ENCODE assay signal across 8 cellular contexts in genomic region chr1:231419738-231420298, GRCh38. TPM values are rescaled to one million over a fixed set of nuclear protein-coding genes. Genes with fewer than 3 reads are reported as not detected.
DNase-seq lines count a peak whose midpoint lies in the region; ATAC-seq, FAIRE-seq and TF ChIP-seq lines count a peak whose summit lies in the region.

No MANE protein-coding gene starts in this region.

- no peak for DNase-seq in activated T-cell treated with anti-CD3 and anti-CD28 coated beads, Interleukin-2, amount 50 U/mL, for 24 hours
- DNase-seq in activated T-cell treated with anti-CD3 and anti-CD28 coated beads, Interleukin-2, amount 50 U/mL, for 1 hour, result no peak
- DNase-seq in activated naive CD8-positive, alpha-beta T cell treated with anti-CD3 and anti-CD28 coated beads for 36 hours, result no peak
- DNase-seq in HepG2 (ENCODE audit: low spot score) (no peak), tibial nerve (ENCODE audit: low spot score in 2 of 2) (no peak), ACHN (no peak), occipital lobe (lab: John Stamatoyannopoulos, UW) (no peak)

- H3K9me3 Mint-ChIP-seq in activated T-cell treated with anti-CD3 and anti-CD28 coated beads, Interleukin-2, amount 50 U/mL, for 24 hours, result no peaks in the 10 kb centered on the region
- H3K9me3 Mint-ChIP-seq in activated naive CD8-positive, alpha-beta T cell treated with anti-CD3 and anti-CD28 coated beads for 36 hours, result no peaks in the 10 kb centered on the region

- peak overlapping the region; percentile 87 for H3K9ac ChIP-seq in HepG2 (ENCODE audit: insufficient read depth, low read depth, low read length)

- peaks cover 38% of the 10 kb centered on the region for H3K36me3 Mint-ChIP-seq in activated T-cell treated with anti-CD3 and anti-CD28 coated beads, Interleukin-2, amount 50 U/mL, for 24 hours (ENCODE audit: low read depth)
- H3K36me3 Mint-ChIP-seq in activated naive CD8-positive, alpha-beta T cell treated with anti-CD3 and anti-CD28 coated beads for 36 hours, result peaks cover 29% of the 10 kb centered on the region

- peaks cover 69% of the 10 kb centered on the region for H3K79me2 ChIP-seq in HepG2 (ENCODE audit: insufficient read depth, low read length)

- TF ChIP-seq RAD21 in HepG2 (CRISPR knock-in tag; IDR thresholded peaks at IDR 0.05), result no peak

- H3K4me1 ChIP-seq in HepG2 (ENCODE audit: insufficient read depth, low read length) (peaks cover 36% of the 10 kb centered on the region), tibial nerve (peaks cover 0 to 71% (median 30%) of the 10 kb centered on the region in 4 donors)

- in situ Hi-C loops in HepG2 (cut with HindIII; ENCODE audit: extremely low pct_ligation_motif_present, low pct_unique_long_range_greater_than_20kb), result loop anchor here (10.0 kb wide), 1 partner anchor 115 kb away; no protein-coding TSS in a partner anchor
- in situ Hi-C loops in ACHN (cut with HindIII; ENCODE audit: low pct_ligation_motif_present, low pct_unique_long_range_greater_than_20kb, low sequenced_read_pairs), result no loop called here

- H2AFZ ChIP-seq in HepG2 (ENCODE audit: low read length), result no peak overlapping the region

- TF ChIP-seq CTCF in HepG2 (CRISPR knock-in tag; IDR thresholded peaks at IDR 0.05), result no peak
- TF ChIP-seq CTCF in tibial nerve (IDR thresholded peaks at IDR 0.05), result no peak

- H3K9me3 ChIP-seq in HepG2 (ENCODE audit: low read length) (no peaks in the 10 kb centered on the region), tibial nerve (no peaks in the 10 kb centered on the region)

- peaks cover 63% of the 10 kb centered on the region for H4K20me1 ChIP-seq in HepG2 (ENCODE audit: insufficient read depth, low read length)

- TF ChIP-seq POLR2A in HepG2 (IDR thresholded peaks at IDR 0.05; ENCODE audit: insufficient read depth in 1 of 2, low read depth in 2 of 2, low read length in 2 of 2) (no peak), tibial nerve (IDR thresholded peaks at IDR 0.05) (no peak)

- peak overlapping the region; percentile 80 to 100 (median 99) for H3K4me3 ChIP-seq in HepG2 (replicated peaks in 1 of 3; ENCODE audit: insufficient read depth in 1 of 3, low read depth in 2 of 3, low read length in 3 of 3)
- peak overlapping the region; percentile 67 to 91 (median 84) for H3K4me3 ChIP-seq in tibial nerve

- peak overlapping the region; percentile 22 for H3K27ac Mint-ChIP-seq in activated T-cell treated with anti-CD3 and anti-CD28 coated beads, Interleukin-2, amount 50 U/mL, for 24 hours
- H3K27ac Mint-ChIP-seq in activated naive CD8-positive, alpha-beta T cell treated with anti-CD3 and anti-CD28 coated beads for 36 hours, result peak overlapping the region; percentile 3

- H3K36me3 ChIP-seq in HepG2 (replicated peaks in 1 of 2; ENCODE audit: control insufficient read depth in 1 of 2, insufficient read depth in 2 of 2, low read length in 2 of 2) (peaks cover 0 to 5% of the 10 kb centered on the region in 2 experiments; a peak in 2 of 5 replicates), tibial nerve (no peaks in the 10 kb centered on the region)

- CTCF ChIA-PET in HepG2 (lab: Yijun Ruan, JAX; ENCODE audit: low intra/inter-chr PET ratio, low total read pairs), result no interaction called here

- BruUV-seq in HepG2 (replicated peaks; lab: Mats Ljungman, UMichigan), result no TSS peak

- H3K27me3 ChIP-seq in HepG2 (ENCODE audit: control insufficient read depth in 1 of 2, insufficient read depth in 2 of 2, low read length in 2 of 2) (no peaks in the 10 kb centered on the region; a peak in 1 of 5 replicates), tibial nerve (no peaks in the 10 kb centered on the region)

- H3K4me3 Mint-ChIP-seq in activated T-cell treated with anti-CD3 and anti-CD28 coated beads, Interleukin-2, amount 50 U/mL, for 24 hours, result peak overlapping the region; percentile 81
- peak overlapping the region; percentile 88 for H3K4me3 Mint-ChIP-seq in activated naive CD8-positive, alpha-beta T cell treated with anti-CD3 and anti-CD28 coated beads for 36 hours

- no peak for FAIRE-seq in HepG2 (lab: Jason Lieb, UNC)

- ATAC-seq in HepG2 (no peak), GM21447 (IDR thresholded peaks at IDR 0.05; ENCODE audit: unreplicated experiment) (no peak)

- WGBS in HepG2 (ENCODE audit: low lambda C conversion rate), result 2% methylated on average over 8 of the region's 8 CpGs
- 4 to 6% methylated on average over 8 of the region's 8 CpGs for WGBS in tibial nerve, 2 donors

- TF ChIP-seq EP300 in HepG2 (IDR thresholded peaks at IDR 0.05; ENCODE audit: low read depth in 2 of 2, low read length in 2 of 2) (no peak), HepG2 (CRISPR knock-in tag; IDR thresholded peaks at IDR 0.05; ENCODE audit: borderline replicate concordance) (no peak), tibial nerve (IDR thresholded peaks at IDR 0.05) (no peak)

- H3K27me3 Mint-ChIP-seq in activated T-cell treated with anti-CD3 and anti-CD28 coated beads, Interleukin-2, amount 50 U/mL, for 24 hours, result no peaks in the 10 kb centered on the region
- no peaks in the 10 kb centered on the region for H3K27me3 Mint-ChIP-seq in activated naive CD8-positive, alpha-beta T cell treated with anti-CD3 and anti-CD28 coated beads for 36 hours

- POLR2A ChIA-PET in HepG2 (lab: Yijun Ruan, JAX), result interaction anchor here (0.8 to 1.6 kb wide), 3 partner anchors 17 to 109 kb away, joined by 3 to 5 read pairs (median 5); partner anchors contain the start of genes EXOC8, SPRTN and TSNAX

- intact Hi-C loops in HepG2 (cut with micrococcal nuclease; ENCODE audit: unreplicated experiment), result loop anchor here (2.0 to 5.0 kb wide), 3 partner anchors 38 to 132 kb away; no protein-coding TSS in a partner anchor

- H3K27ac ChIP-seq in HepG2 (ENCODE audit: extremely low read length, insufficient read depth, low read length) (no peak overlapping the region), tibial nerve (peak overlapping the region; percentile 89 to 98 (median 98))

- H3K4me2 ChIP-seq in HepG2 (ENCODE audit: low read depth, low read length), result peak overlapping the region; percentile 86

- H3K4me1 Mint-ChIP-seq in activated T-cell treated with anti-CD3 and anti-CD28 coated beads, Interleukin-2, amount 50 U/mL, for 24 hours (ENCODE audit: low read depth), result peaks cover 51% of the 10 kb centered on the region
- peaks cover 37% of the 10 kb centered on the region for H3K4me1 Mint-ChIP-seq in activated naive CD8-positive, alpha-beta T cell treated with anti-CD3 and anti-CD28 coated beads for 36 hours

TF ChIP-seq in HepG2, 621 proteins besides CTCF, POLR2A, EP300 and RAD21 (continues in another document):
- TF ChIP-seq ZNF784 (CRISPR knock-in tag; IDR thresholded peaks at IDR 0.05; ENCODE audit: borderline replicate concordance) (no peak), ZNF260 (CRISPR knock-in tag; IDR thresholded peaks at IDR 0.05; ENCODE audit: borderline replicate concordance, low read depth) (no peak), ZNF7 (CRISPR knock-in tag; IDR thresholded peaks at IDR 0.05) (no peak)

RNA-seq across cellular contexts. Expression of gene EGLN1, which starts 2.3 kb away (rescaled TPM):
- 10 to 100 TPM; 36.3 to 37.8 TPM for total RNA-seq in activated naive CD8-positive, alpha-beta T cell treated with anti-CD3 and anti-CD28 coated beads for 36 hours
- total RNA-seq in HepG2 (2016; rRNA removed; fragmentation: Illumina TruSeq; extraction: Trizol) (34.4 and 38.2 TPM in 2 replicates), tibial nerve (10 to 100 TPM; 53.2 to 76.7 (median 60.1) TPM), occipital lobe (83.1 TPM)
- 5.4 and 8.9 TPM in 2 replicates for total RNA-seq in HepG2 (2016; cell fraction: cytosol; rRNA removed; fragmentation: Illumina TruSeq; extraction: Trizol; ENCODE audit: low read depth)
- 35.4 and 39.1 TPM in 2 replicates for total RNA-seq in HepG2 (2016; cell fraction: insoluble cytoplasmic fraction; rRNA removed; fragmentation: Illumina TruSeq; extraction: Trizol)
- total RNA-seq in HepG2 (2016; cell fraction: membrane; rRNA removed; fragmentation: Illumina TruSeq; extraction: Trizol), result 24.6 TPM in 2 replicates
- total RNA-seq in HepG2 (2016; cell fraction: nucleus; rRNA removed; fragmentation: Illumina TruSeq; extraction: Trizol), result 18.5 and 19.0 TPM in 2 replicates
- polyA plus RNA-seq in HepG2 (2011; rRNA removed), result 34.0 and 44.1 TPM in 2 replicates
- polyA plus RNA-seq in HepG2 (2011; cell fraction: cytosol; rRNA removed), result 14.2 and 22.5 TPM in 2 replicates
- polyA plus RNA-seq in HepG2 (2011; cell fraction: nucleus; rRNA removed), result 10.6 and 13.2 TPM in 2 replicates
- polyA plus RNA-seq in HepG2 (2012), result 42.4 and 51.8 TPM in 2 replicates
- 3.9 and 5.0 TPM in 2 replicates for polyA plus RNA-seq in HepG2 (2016; cell fraction: cytosol; fragmentation: Illumina TruSeq; extraction: Trizol; ENCODE audit: low read depth)
- polyA plus RNA-seq in HepG2 (2016; cell fraction: insoluble cytoplasmic fraction; fragmentation: Illumina TruSeq; extraction: Trizol; ENCODE audit: low read depth), result 29.2 and 31.8 TPM in 2 replicates
- 12.2 and 13.6 TPM in 2 replicates for polyA plus RNA-seq in HepG2 (2016; cell fraction: membrane; fragmentation: Illumina TruSeq; extraction: Trizol; ENCODE audit: low read depth)
- 14.1 and 15.7 TPM in 2 replicates for polyA plus RNA-seq in HepG2 (2016; cell fraction: nucleus; fragmentation: Illumina TruSeq; extraction: Trizol; ENCODE audit: insufficient read depth, low read depth)
- polyA minus RNA-seq in HepG2 (2011; rRNA and poly(A)+ RNA removed; ENCODE audit: low replicate concordance), result 10.6 and 21.6 TPM in 2 replicates
- polyA minus RNA-seq in HepG2 (2011; cell fraction: cytosol; rRNA and poly(A)+ RNA removed), result 37.5 and 53.9 TPM in 2 replicates
- 54.3 and 59.9 TPM in 2 replicates for polyA minus RNA-seq in HepG2 (2011; cell fraction: nucleus; rRNA and poly(A)+ RNA removed)
